9 cellular contexts compared by ENCODE assay signal in the genomic region with DNA sequence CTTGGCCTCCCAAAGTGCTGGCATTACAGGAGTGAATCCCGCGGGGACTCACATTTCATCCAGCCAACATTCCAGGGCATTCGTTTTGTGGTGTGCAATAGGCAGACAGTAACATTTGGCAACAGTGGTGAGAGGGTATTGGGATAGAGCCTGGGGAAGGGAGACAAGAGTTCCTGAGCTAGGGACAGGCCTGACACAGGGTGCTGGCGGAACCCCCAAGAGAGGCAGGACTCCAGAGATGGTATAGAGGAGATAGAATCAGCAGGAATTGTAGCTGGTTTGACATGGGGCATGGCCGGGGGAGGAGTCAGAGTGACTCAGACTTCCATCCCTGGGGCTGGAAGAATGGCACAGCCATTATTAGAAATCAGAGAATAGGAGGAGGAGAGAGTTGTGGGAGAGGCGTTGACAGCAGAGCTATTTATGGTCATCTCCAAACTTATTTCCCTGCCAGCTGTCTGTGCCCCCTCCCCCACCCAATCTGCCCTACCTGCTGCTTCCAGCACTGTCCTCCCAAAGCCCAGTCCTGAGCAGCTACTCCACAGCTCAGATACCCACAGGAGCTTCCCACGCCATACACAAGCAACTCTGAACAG. TPM values are rescaled to one million over a fixed set of nuclear protein-coding genes. Genes with fewer than 3 reads are reported as not detected.
A peak's percentile ranks its signal among the peaks of the same experiment; 100 is the strongest.
DNase-seq lines count a peak whose midpoint lies in the region; ATAC-seq, FAIRE-seq and TF ChIP-seq lines count a peak whose summit lies in the region.
"Had no signal": no experiment of that assay in that cellular context is flagged by ENCODE, and none has a peak within 500 bp of the region (broad histone marks: within the 10 kb centered on the region; RNA-seq: fewer than 3 reads in every experiment).

No MANE protein-coding gene starts in this region.

- peaks cover 0 to 21% (median 13%) of the 10 kb centered on the region in 4 experiments; a peak in 6 of 7 replicates for H3K27me3 ChIP-seq in H1 (replicated peaks in 1 of 4; ENCODE audit: control insufficient read depth in 3 of 4, extremely low read depth in 1 of 4, insufficient read depth in 3 of 4, low read length in 3 of 4)

- H3K79me2 ChIP-seq in H1 (ENCODE audit: control insufficient read depth in 1 of 2, insufficient read depth in 2 of 2, low read length in 2 of 2): no peaks in the 10 kb centered on the region

- H3K4me2 ChIP-seq in H1 (ENCODE audit: insufficient read depth in 1 of 2, low read depth in 2 of 2, low read length in 2 of 2): no peak overlapping the region

- 0 out of 2 replicates have a peak overlapping the region, but pooled peaks have one; percentile 44 for H2BK5ac ChIP-seq in H1 (ENCODE audit: low read depth, low read length)

- TF ChIP-seq EP300 in H1 (IDR thresholded peaks at IDR 0.05; ENCODE audit: borderline replicate concordance in 1 of 2, low read depth in 2 of 2, low read length in 2 of 2): no peak

- H4K91ac ChIP-seq in H1 (replicated peaks; ENCODE audit: insufficient read length, low read length): peak overlapping the region; percentile 65

- no peak overlapping the region for H4K5ac ChIP-seq in H1 (ENCODE audit: insufficient read length, low read depth, low read length)

- H2BK12ac ChIP-seq in H1 (ENCODE audit: low read depth, low read length): peak overlapping the region; percentile 80; the same call in 1 of the 2 replicates

- CTCF ChIA-PET in H1 (lab: Charles Lee; ENCODE audit: partially characterized antibody): interaction anchor here (0.5 to 1.5 kb wide), 10 partner anchors 8 to 346 kb away, joined by 3 to 8 read pairs (median 4); no protein-coding TSS in a partner anchor

- no peaks in the 10 kb centered on the region for H3K36me3 ChIP-seq in H1 (ENCODE audit: control insufficient read depth in 2 of 4, insufficient read depth in 4 of 4, low read length in 3 of 4)

- H3K4ac ChIP-seq in H1 (replicated peaks; ENCODE audit: insufficient read length, low read depth, low read length): no peak overlapping the region

- H3K4me3 ChIP-seq in H1 (ENCODE audit: extremely low read depth in 1 of 4, insufficient read depth in 2 of 4, low read depth in 3 of 4, low read length in 4 of 4): no peak overlapping the region
- no peak overlapping the region for H3K4me3 ChIP-seq in coronary artery

- POLR2A ChIA-PET in H1 (lab: Charles Lee; ENCODE audit: partially characterized antibody): no interaction called here

- no peak overlapping the region; the same call in 1 of the 2 replicates for H3K18ac ChIP-seq in H1 (ENCODE audit: extremely low read depth, low read length)

- no peaks in the 10 kb centered on the region for H3K9me3 ChIP-seq in H1 (ENCODE audit: insufficient read depth in 2 of 2, low read depth in 1 of 2, low read length in 1 of 2)

- H3K23me2 ChIP-seq in H1 (ENCODE audit: low read depth, low read length): peaks cover 2% of the 10 kb centered on the region

- DNase-seq in Caki2 (ENCODE audit: low read depth) (peak; percentile 69), NCI-H2227 treated with DMSO at 0.1 percent for 48 hours (lab: John Stamatoyannopoulos, UW) (peak; percentile 70), H1 (ENCODE audit: low read depth in 1 of 2, low spot score in 2 of 2) (no peak), myocyte (ENCODE audit: low read depth) (peak; percentile 92), coronary artery (ENCODE audit: low spot score) (no peak)

- no peak overlapping the region for H2BK20ac ChIP-seq in H1 (ENCODE audit: low read length)

- ATAC-seq in HG03342 (IDR thresholded peaks at IDR 0.05; ENCODE audit: unreplicated experiment) (no peak), HG03159 (IDR thresholded peaks at IDR 0.05; ENCODE audit: unreplicated experiment) (no peak), GM19397 (IDR thresholded peaks at IDR 0.05; ENCODE audit: unreplicated experiment) (no peak)

- FAIRE-seq in H1 (lab: Jason Lieb, UNC): no peak
- FAIRE-seq: colon had no signal

- no peak overlapping the region for H3K56ac ChIP-seq in H1 (replicated peaks; ENCODE audit: insufficient read length, low read depth, low read length)

- H3K9ac ChIP-seq in H1 (replicated peaks in 1 of 4; ENCODE audit: extremely low read depth in 1 of 4, low read depth in 3 of 4, low read length in 3 of 4): no peak overlapping the region

- peaks cover 0 to 5% (median 1%) of the 10 kb centered on the region in 4 experiments; a peak in 3 of 7 replicates for H3K4me1 ChIP-seq in H1 (replicated peaks in 1 of 4; ENCODE audit: control insufficient read depth in 3 of 4, insufficient read depth in 4 of 4, low read length in 3 of 4)

- in situ Hi-C loops in Caki2 (cut with HindIII; ENCODE audit: low pct_unique_long_range_greater_than_20kb, low sequenced_read_pairs): no loop called here

- peak overlapping the region; percentile 84 for H2AFZ ChIP-seq in H1 (ENCODE audit: low read length)

- H4K8ac ChIP-seq in H1 (ENCODE audit: extremely low read depth, insufficient read depth, low read length): no peak overlapping the region

- TF ChIP-seq RAD21 in H1 (IDR thresholded peaks at IDR 0.05 in 1 of 2, conservative IDR thresholded peaks at IDR 0.05 in 1 of 2; ENCODE audit: low read depth in 2 of 2, low read length in 2 of 2): no peak

- 80% methylated on average over 7 of the region's 7 CpGs; no CpG with 5 or more reads in 1 of the 2 experiments for WGBS in H1 (ENCODE audit: extremely low coverage in 1 of 2, insufficient coverage in 1 of 2, insufficient read length in 1 of 2, insufficient replicate concordance in 2 of 2, low coverage in 1 of 2, low lambda C conversion rate in 2 of 2, missing lambda C conversion rate in 1 of 2), 2 experiments

- no peak for TF ChIP-seq CTCF in H1 (IDR thresholded peaks at IDR 0.05; ENCODE audit: control extremely low read depth in 1 of 3, insufficient read depth in 1 of 3, low read depth in 1 of 3, low read length in 3 of 3)
- TF ChIP-seq CTCF in coronary artery (IDR thresholded peaks at IDR 0.05): no peak

- no peak overlapping the region for H2BK120ac ChIP-seq in H1 (replicated peaks; ENCODE audit: low read depth, low read length)

- no peak overlapping the region for H3K23ac ChIP-seq in H1 (ENCODE audit: insufficient read length)

- H2BK15ac ChIP-seq in H1 (ENCODE audit: low read length): peak overlapping the region; percentile 81; the same call in 1 of the 2 replicates

- H3K79me1 ChIP-seq in H1 (ENCODE audit: low read depth, low read length): no peaks in the 10 kb centered on the region

- no peaks in the 10 kb centered on the region for H4K20me1 ChIP-seq in H1 (replicated peaks in 1 of 2; ENCODE audit: control insufficient read depth in 1 of 2, insufficient read depth in 2 of 2, low read length in 2 of 2)

- H3K14ac ChIP-seq in H1 (ENCODE audit: insufficient read length): no peak overlapping the region

- TF ChIP-seq POLR2A in H1 (IDR thresholded peaks at IDR 0.05; ENCODE audit: control extremely low read depth in 1 of 2, low read depth in 2 of 2, low read length in 2 of 2): no peak

- H2AK5ac ChIP-seq in H1 (ENCODE audit: low read depth, low read length): 0 out of 2 replicates have a peak overlapping the region, but pooled peaks have one; percentile 39

- H3K27ac ChIP-seq in H1 (ENCODE audit: low read depth, low read length): no peak overlapping the region
- H3K27ac ChIP-seq in coronary artery: peak overlapping the region in 1 of 2 donors; percentile 67

TF ChIP-seq in H1, 55 proteins besides CTCF, POLR2A, EP300 and RAD21:
- TF ChIP-seq PHF8 (conservative IDR thresholded peaks at IDR 0.05; ENCODE audit: low read depth, low read length) (no peak), TEAD4 (IDR thresholded peaks at IDR 0.05; ENCODE audit: low read depth, low read length) (0 out of 2 replicates have a peak, but pooled peaks have one; percentile 23), SP2 (IDR thresholded peaks at IDR 0.05; ENCODE audit: low read length) (no peak), NANOG (IDR thresholded peaks at IDR 0.05; ENCODE audit: insufficient read depth, low read depth, low read length, poor library complexity, severe bottlenecking) (no peak), JUND (IDR thresholded peaks at IDR 0.05; ENCODE audit: low read length) (no peak), GABPA (IDR thresholded peaks at IDR 0.05; ENCODE audit: borderline replicate concordance, insufficient read depth, low read length) (no peak), JUN (IDR thresholded peaks at IDR 0.05; ENCODE audit: low read depth, low read length) (no peak), CEBPB (IDR thresholded peaks at IDR 0.05; ENCODE audit: low read depth, low read length) (no peak), RNF2 (IDR thresholded peaks at IDR 0.05; ENCODE audit: borderline replicate concordance, low read depth, low read length, missing control alignments, poor library complexity, severe bottlenecking) (no peak), SUZ12 (IDR thresholded peaks at IDR 0.05; ENCODE audit: low read length) (no peak), ZNF274 (IDR thresholded peaks at IDR 0.05; ENCODE audit: borderline replicate concordance, extremely low read depth, low read length) (no peak), MAFK (IDR thresholded peaks at IDR 0.05; ENCODE audit: low read depth, low read length) (no peak), POU5F1 (IDR thresholded peaks at IDR 0.05; ENCODE audit: low read depth, low read length) (no peak), CREB1 (IDR thresholded peaks at IDR 0.05) (no peak), SRF (IDR thresholded peaks at IDR 0.05; ENCODE audit: low read depth, low read length) (0 out of 2 replicates have a peak, but pooled peaks have one; percentile 26)

RNA-seq across cellular contexts. Expression of gene IDH2, which starts 4.4 kb away (rescaled TPM):
- total RNA-seq in Caki2 (2014; rRNA removed; shearing (Covaris generic); ENCODE audit: low replicate concordance): 73.8 and 74.2 TPM in 2 replicates
- 64.2 and 64.6 TPM in 2 replicates for total RNA-seq in H1 (2021; fragmentation: NEBNext Ultra II Directional; extraction: Animal tissue kit (Norgen Biotek cat#: 25700))
- 79.7 and 84.6 TPM in 2 replicates for polyA plus RNA-seq in H1 (2011; rRNA removed)
- polyA plus RNA-seq in H1 (2011; cell fraction: cytosol; rRNA removed): 83.6 TPM
- polyA plus RNA-seq in H1 (2011; cell fraction: nucleus; rRNA removed): 83.9 TPM
- polyA plus RNA-seq in H1 (2012, experiment 1 of 2): 57.0 to 99.4 TPM (median 81.5 TPM) in 4 replicates
- polyA plus RNA-seq in H1 (2012, experiment 2 of 2): 63.6 TPM
- polyA plus RNA-seq in H1 (2013, experiment 1 of 2): 43.8 TPM
- 40.8 TPM for polyA plus RNA-seq in H1 (2013, experiment 2 of 2)
- polyA minus RNA-seq in H1 (2011; rRNA and poly(A)+ RNA removed): 67.3 and 74.7 TPM in 2 replicates
- polyA minus RNA-seq in H1 (2011; cell fraction: cytosol; rRNA and poly(A)+ RNA removed): 43.6 TPM
- 18.6 TPM for polyA minus RNA-seq in H1 (2011; cell fraction: nucleus; rRNA and poly(A)+ RNA removed)
- total RNA-seq in myocyte: 222 and 295 TPM in 2 replicates
- polyA plus RNA-seq in myocyte (2012): 130 TPM

Comparison
In these comparisons a context has a peak if more than half of its experiments do, and no peak if none do; other contexts are left out.
1. DNase-seq: peak in Caki2 (single experiment), NCI-H2227 treated with DMSO at 0.1 percent for 48 hours (single experiment) and myocyte (single experiment); none in H1 (0 of 2) and coronary artery (single experiment).